In genomic region chr4:136858911-136859310, GRCh38 we compare ENCODE assay signal across 22 cellular contexts.
"Had no signal": no experiment of that assay in that cellular context is flagged by ENCODE, and none has a peak within 500 bp of the region (broad histone marks: within the 10 kb centered on the region; RNA-seq: fewer than 3 reads in every experiment).

No MANE protein-coding gene starts in this region.

- H3K27me3 ChIP-seq: colonic mucosa, esophagus squamous epithelium, gastrocnemius medialis, heart right ventricle, left lung had no signal

- H3K4me1 ChIP-seq: colonic mucosa, esophagus squamous epithelium, left lung, lower lobe of right lung had no signal

- H3K4me3 ChIP-seq: colonic mucosa, esophagus squamous epithelium, gastrocnemius medialis, heart right ventricle, left lung, lower lobe of right lung, mucosa of descending colon had no signal

- H3K27ac ChIP-seq: colonic mucosa, epithelial cell of prostate, esophagus squamous epithelium, gastrocnemius medialis, heart right ventricle, left lung, lower lobe of right lung had no signal

- H3K9me3 ChIP-seq: colonic mucosa, esophagus squamous epithelium, gastrocnemius medialis, left lung, lower lobe of right lung, mucosa of descending colon had no signal

- H3K36me3 ChIP-seq: colonic mucosa, esophagus squamous epithelium, gastrocnemius medialis, heart right ventricle, left lung, lower lobe of right lung had no signal

- DNase-seq: colonic mucosa; cortex of kidney; effector CD8-positive, alpha-beta T cell; effector memory CD8-positive, alpha-beta T cell; endodermal cell; erythroblast; esophagus squamous epithelium; foreskin fibroblast; foreskin melanocyte; gastrocnemius medialis; glutamatergic neuron; head of caudate nucleus; heart right ventricle; hippocampal formation; left cardiac atrium; left lung; left ventricle myocardium superior; lower lobe of right lung; mesenchymal stem cell; mucosa of descending colon; naive B cell had no signal
